23 cellular contexts compared by ENCODE assay signal in genomic region chr7:29469306-29469705, GRCh38.
"Had no signal": no experiment of that assay in that cellular context is flagged by ENCODE, and none has a peak within 500 bp of the region (broad histone marks: within the 10 kb centered on the region; RNA-seq: fewer than 3 reads in every experiment).

No MANE protein-coding gene starts in this region.

- H3K9me3 ChIP-seq: esophagus squamous epithelium, left lung, lower lobe of right lung, neutrophil, pancreas, stomach, testis, tibial artery, upper lobe of left lung had no signal

- H3K4me3 ChIP-seq: coronary artery, esophagus squamous epithelium, left lung, lower lobe of right lung, pancreas, stomach, testis, tibial artery, upper lobe of left lung had no signal

- H3K4me1 ChIP-seq: left lung, lower lobe of right lung, testis, tibial artery, upper lobe of left lung had no signal

- H3K36me3 ChIP-seq: esophagus squamous epithelium, left lung, lower lobe of right lung, neutrophil, pancreas, stomach, tibial artery, upper lobe of left lung had no signal

- H3K27me3 ChIP-seq: esophagus squamous epithelium, left lung, neutrophil, pancreas, stomach, testis, tibial artery, upper lobe of left lung had no signal

- H3K27ac ChIP-seq: esophagus squamous epithelium, left lung, lower lobe of right lung, neutrophil, pancreas, stomach, testis, tibial artery, upper lobe of left lung had no signal

- ATAC-seq: left lung; lower lobe of right lung; natural killer cell treated with Interleukin-12 subunit alpha and Interleukin-12 subunit beta and Interleukin-15 and Interleukin-18, amount 100 ng/mL, for 72 hours; pancreas; sciatic nerve; stimulated activated effector memory CD8-positive, alpha-beta T cell treated with anti-CD3 and anti-CD28 coated beads, Interleukin-12 subunit alpha, Interleukin-12 subunit beta, amount 100 ng/mL, for 72 hours had no signal

- DNase-seq: dermis blood vessel endothelial cell; effector memory CD4-positive, alpha-beta T cell; esophagus squamous epithelium; foreskin melanocyte; glutamatergic neuron; kidney; left lung; lower lobe of right lung; naive B cell; pancreas; retina; stimulated activated CD4-positive, alpha-beta T cell treated with anti-CD3 and anti-CD28 coated beads, Interleukin-2, amount 100 ng/mL, for 24 hours; stimulated activated CD4-positive, alpha-beta T cell treated with anti-CD3 and anti-CD28 coated beads, Interleukin-4, amount 100 ng/mL, for 24 hours; stimulated activated naive CD4-positive, alpha-beta T cell treated with Interleukin-2 at 50 U/mL for 16 hours; stomach; testis; tibial artery; upper lobe of left lung had no signal
